12 cellular contexts compared by ENCODE assay signal in the genomic region with DNA sequence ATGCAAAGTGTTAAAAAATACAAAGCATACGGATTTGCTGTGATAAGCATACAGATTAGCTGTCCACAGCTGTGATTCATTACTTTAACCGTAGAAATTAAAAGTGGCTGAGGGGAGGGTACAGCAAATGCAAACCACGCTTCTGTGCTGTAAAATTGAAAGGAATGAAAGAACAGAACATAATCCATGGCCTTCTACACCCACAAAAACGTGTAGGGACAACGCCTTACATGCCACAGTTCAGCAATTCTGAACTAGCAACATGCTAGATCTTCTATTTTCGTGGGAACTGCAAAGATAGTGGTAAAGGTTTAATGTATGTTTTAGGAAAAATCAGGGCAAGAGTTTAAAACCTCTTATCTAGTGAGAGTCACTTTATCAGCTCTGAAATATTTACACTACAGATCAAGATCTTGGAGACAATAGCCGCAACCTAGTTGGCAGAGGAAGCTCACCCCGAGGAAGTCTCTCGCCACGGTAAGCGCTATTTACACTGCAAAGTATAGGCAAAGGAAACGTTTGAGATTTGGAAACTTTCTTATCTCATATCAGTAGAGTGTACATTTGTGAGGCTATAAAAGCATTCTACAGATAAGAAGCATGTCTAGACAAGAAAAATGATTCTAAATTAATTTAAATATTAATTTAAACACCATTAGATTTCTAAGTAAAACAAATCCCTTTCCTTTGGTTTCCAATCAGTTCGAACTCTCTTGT.
DNase-seq lines count a peak whose midpoint lies in the region; ATAC-seq, FAIRE-seq and TF ChIP-seq lines count a peak whose summit lies in the region.
"Had no signal": no experiment of that assay in that cellular context is flagged by ENCODE, and none has a peak within 500 bp of the region (broad histone marks: within the 10 kb centered on the region; RNA-seq: fewer than 3 reads in every experiment).

No MANE protein-coding gene starts in this region.

- no TSS peak for BruUV-seq in HepG2 (replicated peaks; lab: Mats Ljungman, UMichigan)

- TF ChIP-seq POLR2A in HepG2 (IDR thresholded peaks at IDR 0.05; ENCODE audit: insufficient read depth in 1 of 2, low read depth in 2 of 2, low read length in 2 of 2) (no peak), right lobe of liver (IDR thresholded peaks at IDR 0.05) (no peak)

- no peak for FAIRE-seq in HepG2 (lab: Jason Lieb, UNC)

- no peak overlapping the region for H3K4me3 ChIP-seq in HepG2 (replicated peaks in 1 of 3; ENCODE audit: insufficient read depth in 1 of 3, low read depth in 2 of 3, low read length in 3 of 3)
- no peak overlapping the region for H3K4me3 ChIP-seq in right lobe of liver
- H3K4me3 ChIP-seq in iPS-20b (ENCODE audit: low read length): no peak overlapping the region
- no peak overlapping the region for H3K4me3 ChIP-seq in MG63

- in situ Hi-C loops in HepG2 (cut with HindIII; ENCODE audit: extremely low pct_ligation_motif_present, low pct_unique_long_range_greater_than_20kb): loop anchor here (25.0 kb wide), 1 partner anchor 440 kb away; no protein-coding TSS in a partner anchor

- no peak overlapping the region for H2AFZ ChIP-seq in HepG2 (ENCODE audit: low read length)

- no peaks in the 10 kb centered on the region for H3K27me3 Mint-ChIP-seq in activated T-helper 17 cell treated with anti-CD3 and anti-CD28 coated beads, Interleukin-2, amount 50 U/mL, for 72 hours
- no peaks in the 10 kb centered on the region for H3K27me3 Mint-ChIP-seq in activated T-cell treated with anti-CD3 and anti-CD28 coated beads, Interleukin-2, amount 50 U/mL, for 72 hours (ENCODE audit: low read depth)
- H3K27me3 Mint-ChIP-seq: activated naive CD8-positive, alpha-beta T cell had no signal

- CTCF ChIA-PET in HepG2 (lab: Yijun Ruan, JAX; ENCODE audit: low intra/inter-chr PET ratio, low total read pairs): no interaction called here

- H3K79me2 ChIP-seq in HepG2 (ENCODE audit: insufficient read depth, low read length): no peaks in the 10 kb centered on the region

- H3K9ac ChIP-seq in HepG2 (ENCODE audit: insufficient read depth, low read depth, low read length) (no peak overlapping the region), iPS-20b (ENCODE audit: low read depth, low read length) (no peak overlapping the region)
- H3K9ac ChIP-seq: KMS-11 had no signal

- POLR2A ChIA-PET in HepG2 (lab: Yijun Ruan, JAX): no interaction called here

- H3K9me3 Mint-ChIP-seq in activated T-helper 17 cell treated with anti-CD3 and anti-CD28 coated beads, Interleukin-2, amount 50 U/mL, for 72 hours: no peaks in the 10 kb centered on the region
- no peaks in the 10 kb centered on the region for H3K9me3 Mint-ChIP-seq in activated T-cell treated with anti-CD3 and anti-CD28 coated beads, Interleukin-2, amount 50 U/mL, for 72 hours

- DNase-seq in HepG2 (ENCODE audit: low spot score) (peak; percentile 32), right lobe of liver (no peak), MG63 (no peak), SHP77 (lab: John Stamatoyannopoulos, UW) (no peak), UCSD-AML1 (lab: John Stamatoyannopoulos, UW; ENCODE audit: unreplicated experiment) (no peak)
- DNase-seq in activated T-cell treated with anti-CD3 and anti-CD28 coated beads, Interleukin-2, amount 50 U/mL, for 72 hours: no peak
- DNase-seq: effector CD8-positive, alpha-beta T cell; NCI-H345 had no signal

- H3K27ac ChIP-seq in HepG2 (ENCODE audit: extremely low read length, insufficient read depth, low read length): no peak overlapping the region
- H3K27ac ChIP-seq in right lobe of liver: no peak overlapping the region
- peak overlapping the region; percentile 54 for H3K27ac ChIP-seq in iPS-20b (ENCODE audit: low read length)
- H3K27ac ChIP-seq: KMS-11 had no signal

- ATAC-seq in HepG2 (no peak), right lobe of liver (no peak)
- peak; percentile 44 for ATAC-seq in activated T-helper 17 cell treated with anti-CD3 and anti-CD28 coated beads, Interleukin-2, amount 50 U/mL, for 72 hours (replicated peaks)
- ATAC-seq in activated T-cell treated with anti-CD3 and anti-CD28 coated beads, Interleukin-2, amount 50 U/mL, for 72 hours (replicated peaks in 1 of 2): no peak

- H3K4me1 Mint-ChIP-seq in activated T-helper 17 cell treated with anti-CD3 and anti-CD28 coated beads, Interleukin-2, amount 50 U/mL, for 72 hours: peaks cover 21% of the 10 kb centered on the region
- H3K4me1 Mint-ChIP-seq in activated T-cell treated with anti-CD3 and anti-CD28 coated beads, Interleukin-2, amount 50 U/mL, for 72 hours (ENCODE audit: low read depth): peaks cover 27% of the 10 kb centered on the region

- H3K4me2 ChIP-seq in HepG2 (ENCODE audit: low read depth, low read length): no peak overlapping the region
- H3K4me2 ChIP-seq: KMS-11 had no signal

- 51% methylated on average over 13 of the region's 13 CpGs for WGBS in HepG2 (ENCODE audit: low lambda C conversion rate)
- 48% methylated on average over 13 of the region's 13 CpGs for WGBS in right lobe of liver (ENCODE audit: insufficient coverage, low coverage, low lambda C conversion rate, missing lambda C conversion rate)

- H3K36me3 Mint-ChIP-seq in activated T-helper 17 cell treated with anti-CD3 and anti-CD28 coated beads, Interleukin-2, amount 50 U/mL, for 72 hours (ENCODE audit: low read depth): peaks cover 70% of the 10 kb centered on the region
- H3K36me3 Mint-ChIP-seq in activated T-cell treated with anti-CD3 and anti-CD28 coated beads, Interleukin-2, amount 50 U/mL, for 72 hours (ENCODE audit: insufficient read depth in 2 of 2): peaks cover 2 to 8% of the 10 kb centered on the region in 2 donors

- no peak for TF ChIP-seq CTCF in HepG2 (CRISPR knock-in tag; IDR thresholded peaks at IDR 0.05)
- TF ChIP-seq CTCF in right lobe of liver (IDR thresholded peaks at IDR 0.05): no peak

- H3K9me3 ChIP-seq in HepG2 (ENCODE audit: low read length) (no peaks in the 10 kb centered on the region), right lobe of liver (no peaks in the 10 kb centered on the region), iPS-20b (ENCODE audit: insufficient read depth, low read depth, low read length) (no peaks in the 10 kb centered on the region), MG63 (no peaks in the 10 kb centered on the region)

- no peak overlapping the region for H3K4me3 Mint-ChIP-seq in activated T-helper 17 cell treated with anti-CD3 and anti-CD28 coated beads, Interleukin-2, amount 50 U/mL, for 72 hours
- H3K4me3 Mint-ChIP-seq in activated T-cell treated with anti-CD3 and anti-CD28 coated beads, Interleukin-2, amount 50 U/mL, for 72 hours: peak overlapping the region in 1 of 2 donors; percentile 30
- H3K4me3 Mint-ChIP-seq: activated naive CD8-positive, alpha-beta T cell had no signal

- H3K4me1 ChIP-seq in HepG2 (ENCODE audit: insufficient read depth, low read length) (peaks cover 44% of the 10 kb centered on the region), right lobe of liver (peaks cover 0 to 11% (median 2%) of the 10 kb centered on the region in 4 donors), iPS-20b (ENCODE audit: insufficient read depth, low read length) (peaks cover 34% of the 10 kb centered on the region)

- TF ChIP-seq EP300 in HepG2 (IDR thresholded peaks at IDR 0.05; ENCODE audit: low read depth in 2 of 2, low read length in 2 of 2): no peak
- TF ChIP-seq EP300 in HepG2 (CRISPR knock-in tag; IDR thresholded peaks at IDR 0.05; ENCODE audit: borderline replicate concordance): no peak

- H3K36me3 ChIP-seq in HepG2 (replicated peaks in 1 of 2; ENCODE audit: control insufficient read depth in 1 of 2, insufficient read depth in 2 of 2, low read length in 2 of 2) (peaks cover 8 to 30% of the 10 kb centered on the region in 2 experiments), right lobe of liver (peaks cover 0 to 10% (median 1%) of the 10 kb centered on the region in 4 donors), iPS-20b (ENCODE audit: insufficient read depth, low read depth, low read length) (peaks cover 60% of the 10 kb centered on the region), MG63 (peaks cover 51% of the 10 kb centered on the region)

- H3K27me3 ChIP-seq in HepG2 (ENCODE audit: control insufficient read depth in 1 of 2, insufficient read depth in 2 of 2, low read length in 2 of 2): no peaks in the 10 kb centered on the region
- no peaks in the 10 kb centered on the region for H3K27me3 ChIP-seq in right lobe of liver
- no peaks in the 10 kb centered on the region for H3K27me3 ChIP-seq in iPS-20b (ENCODE audit: insufficient read depth, low read length)
- H3K27me3 ChIP-seq in MG63: no peaks in the 10 kb centered on the region

- peaks cover 11% of the 10 kb centered on the region for H4K20me1 ChIP-seq in HepG2 (ENCODE audit: insufficient read depth, low read length)

- H3K27ac Mint-ChIP-seq in activated T-helper 17 cell treated with anti-CD3 and anti-CD28 coated beads, Interleukin-2, amount 50 U/mL, for 72 hours: no peak overlapping the region
- H3K27ac Mint-ChIP-seq in activated T-cell treated with anti-CD3 and anti-CD28 coated beads, Interleukin-2, amount 50 U/mL, for 72 hours: no peak overlapping the region
- H3K27ac Mint-ChIP-seq: activated naive CD8-positive, alpha-beta T cell had no signal

- intact Hi-C loops in HepG2 (cut with micrococcal nuclease; ENCODE audit: unreplicated experiment) (no loop called here), right lobe of liver (cut with DNase I) (no loop called here)

- TF ChIP-seq RAD21 in HepG2 (CRISPR knock-in tag; IDR thresholded peaks at IDR 0.05): no peak

TF ChIP-seq in HepG2, 621 proteins besides CTCF, POLR2A, EP300 and RAD21 (continues in another document):
- TF ChIP-seq GATA4 (IDR thresholded peaks at IDR 0.05; ENCODE audit: borderline replicate concordance, low read depth) (peak; percentile 82), ISL2 (CRISPR knock-in tag; IDR thresholded peaks at IDR 0.05) (0 out of 2 replicates have a peak, but pooled peaks have one; percentile 42), SOX5 (CRISPR knock-in tag; IDR thresholded peaks at IDR 0.05; ENCODE audit: borderline replicate concordance) (peak; percentile 29; the same call in 1 of the 2 replicates), SOX6 (IDR thresholded peaks at IDR 0.05) (no peak), SOX6 (CRISPR knock-in tag; IDR thresholded peaks at IDR 0.05) (peak; percentile 80), ZMYM3 (CRISPR knock-in tag; IDR thresholded peaks at IDR 0.05) (no peak), HDAC2 (CRISPR knock-in tag; IDR thresholded peaks at IDR 0.05) (0 out of 2 replicates have a peak, but pooled peaks have one; percentile 38)
